ENCODE assay signal across 15 cellular contexts in the genomic region with DNA sequence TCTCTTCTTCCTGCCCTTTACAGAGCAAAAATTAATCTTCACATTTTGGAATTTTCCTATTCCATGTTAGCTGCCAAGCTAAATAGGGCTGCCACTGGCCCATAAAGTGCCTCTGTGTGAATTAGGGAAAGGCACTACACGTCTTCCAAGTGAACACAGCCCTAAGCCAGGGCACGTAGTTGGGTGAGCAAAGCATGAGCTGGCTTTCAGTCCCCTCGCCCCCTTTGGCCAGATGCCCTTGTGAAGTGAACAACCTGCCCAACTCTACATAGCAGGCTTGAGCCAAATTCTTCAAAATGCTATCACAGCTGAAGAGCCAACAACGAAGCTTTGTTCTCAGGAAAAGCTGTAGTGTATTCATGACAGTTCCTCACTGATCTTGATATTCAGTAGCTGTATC.
DNase-seq lines count a peak whose midpoint lies in the region; ATAC-seq and TF ChIP-seq lines count a peak whose summit lies in the region.
"Had no signal": no experiment of that assay in that cellular context is flagged by ENCODE, and none has a peak within 500 bp of the region (broad histone marks: within the 10 kb centered on the region; RNA-seq: fewer than 3 reads in every experiment).

No MANE protein-coding gene starts in this region.

- H3K4me1 ChIP-seq in mucosa of descending colon (ENCODE audit: low read depth): no peaks in the 10 kb centered on the region

- intact Hi-C loops in mucosa of descending colon (cut with DNase I, micrococcal nuclease): no loop called here

- no peak for TF ChIP-seq CTCF in mucosa of descending colon (IDR thresholded peaks at IDR 0.05)

- DNase-seq in LHCN-M2 (ENCODE audit: low read depth) (peak; percentile 17), inferior parietal cortex (ENCODE audit: extremely low spot score) (peak; percentile 66), superior temporal gyrus (ENCODE audit: extremely low spot score) (peak; percentile 88), mucosa of descending colon (no peak), NCI-H526 treated with DMSO at 0.1 percent for 48 hours (lab: John Stamatoyannopoulos, UW) (no peak), NCI-H774 (lab: John Stamatoyannopoulos, UW) (no peak), mesenteric fat pad (ENCODE audit: low spot score) (no peak)
- DNase-seq: activated CD4-positive, alpha-beta memory T cell treated with anti-CD3 and anti-CD28 coated beads for 36 hours; activated naive CD8-positive, alpha-beta T cell treated with anti-CD3 and anti-CD28 coated beads for 36 hours; activated T-cell treated with anti-CD3 and anti-CD28 coated beads, Interleukin-2, amount 50 U/mL, for 48 hours; naive B cell; NCI-H1694; WERI-Rb-1 had no signal

- peaks cover 3% of the 10 kb centered on the region for H3K9me3 ChIP-seq in mucosa of descending colon

- no peaks in the 10 kb centered on the region for H3K36me3 ChIP-seq in mucosa of descending colon (ENCODE audit: low read depth)
- H3K36me3 ChIP-seq: cardiac muscle cell, WERI-Rb-1 had no signal

- no peak overlapping the region for H3K4me3 ChIP-seq in mucosa of descending colon
- H3K4me3 ChIP-seq: cardiac muscle cell had no signal

- ATAC-seq in mucosa of descending colon: no peak

- peak overlapping the region; percentile 84 for H3K27ac ChIP-seq in cingulate gyrus (ENCODE audit: low read depth, low read length)
- H3K27ac ChIP-seq: cardiac muscle cell, WERI-Rb-1 had no signal

Comparison
In these comparisons a context has a peak if more than half of its experiments do, and no peak if none do; other contexts are left out.
1. DNase-seq: peak in LHCN-M2 (single experiment), inferior parietal cortex (single experiment) and superior temporal gyrus (single experiment); none in mucosa of descending colon (0 of 3), NCI-H526 treated with DMSO at 0.1 percent for 48 hours (single experiment), NCI-H774 (single experiment) and mesenteric fat pad (single experiment).